Comparison of ENCODE assay signal across 31 cellular contexts in genomic region chr9:73719660-73720059, GRCh38.
"Had no signal": no experiment of that assay in that cellular context is flagged by ENCODE, and none has a peak within 500 bp of the region (broad histone marks: within the 10 kb centered on the region; RNA-seq: fewer than 3 reads in every experiment).

No MANE protein-coding gene starts in this region.

- H3K4me1 ChIP-seq: adrenal gland, ascending aorta, gastrocnemius medialis, heart left ventricle had no signal

- H3K4me3 ChIP-seq: adrenal gland, ascending aorta, gastrocnemius medialis, heart left ventricle had no signal

- H3K9me3 ChIP-seq: ascending aorta, gastrocnemius medialis, heart left ventricle had no signal

- H3K27ac ChIP-seq: adrenal gland, ascending aorta, gastrocnemius medialis, heart left ventricle, WERI-Rb-1 had no signal

- ATAC-seq: activated CD4-positive, CD25-positive, alpha-beta regulatory T cell treated with anti-CD3 and anti-CD28 coated beads, Interleukin-2, amount 50 U/mL, for 24 hours; activated CD8-positive, alpha-beta T cell treated with anti-CD3 and anti-CD28 coated beads for 36 hours; activated naive CD8-positive, alpha-beta T cell treated with anti-CD3 and anti-CD28 coated beads, Interleukin-2, amount 50 U/mL, for 24 hours; activated T-cell treated with anti-CD3 and anti-CD28 coated beads, Interleukin-2, amount 50 U/mL, for 4 hours; activated T-helper 17 cell treated with anti-CD3 and anti-CD28 coated beads, Interleukin-2, amount 50 U/mL, for 72 hours; effector memory CD8-positive, alpha-beta T cell; esophagus mucosa; gastrocnemius medialis; heart left ventricle; T-helper 17 cell had no signal

- H3K27me3 ChIP-seq: adrenal gland, ascending aorta, gastrocnemius medialis, heart left ventricle had no signal

- DNase-seq: activated B cell treated with CpG ODN at 0.5 μM for 24 hours; activated CD4-positive, alpha-beta T cell treated with anti-CD3 and anti-CD28 coated beads for 48 hours; activated CD4-positive, alpha-beta T cell treated with anti-CD3 and anti-CD28 coated beads, Interleukin-2, amount 50 U/mL, for 1 hour; activated CD4-positive, alpha-beta T cell treated with anti-CD3 and anti-CD28 coated beads, Interleukin-2, amount 50 U/mL, for 48 hours; activated CD8-positive, alpha-beta memory T cell treated with anti-CD3 and anti-CD28 coated beads for 24 hours; activated CD8-positive, alpha-beta T cell treated with anti-CD3 and anti-CD28 coated beads for 36 hours; activated effector memory CD4-positive, alpha-beta T cell treated with Interleukin-2 at 50 U/mL for 16 hours; activated gamma-delta T cell treated with Interleukin-2 at 50 U/mL for 16 hours; activated naive CD4-positive, alpha-beta T cell treated with anti-CD3 and anti-CD28 coated beads for 36 hours; activated naive CD8-positive, alpha-beta T cell treated with anti-CD3 and anti-CD28 coated beads for 36 hours; activated naive CD8-positive, alpha-beta T cell treated with anti-CD3 and anti-CD28 coated beads, Interleukin-2, amount 50 U/mL, for 24 hours; activated T-cell treated with anti-CD3 and anti-CD28 coated beads, Interleukin-2, amount 50 U/mL, for 4 hours; adrenal gland; caudate nucleus; cerebellar nuclear complex; cortex of kidney; dermis blood vessel endothelial cell; effector CD4-positive, alpha-beta T cell; effector memory CD8-positive, alpha-beta T cell; foreskin fibroblast; gastrocnemius medialis; glutamatergic neuron; heart left ventricle; T-helper 1 cell; T-helper 17 cell; T1000; WERI-Rb-1 had no signal

- H3K36me3 ChIP-seq: adrenal gland, ascending aorta, gastrocnemius medialis, heart left ventricle, WERI-Rb-1 had no signal
